In genomic region chr20:53870426-53871199, GRCh38 we compare ENCODE assay signal across 7 cellular contexts.
DNase-seq lines count a peak whose midpoint lies in the region; ATAC-seq and TF ChIP-seq lines count a peak whose summit lies in the region.

No MANE protein-coding gene starts in this region.

- DNase-seq in DMS153 treated with DMSO at 0.1 percent for 48 hours (lab: John Stamatoyannopoulos, UW; ENCODE audit: unreplicated experiment) (peak; percentile 71), LoVo (ENCODE audit: low spot score) (peak; percentile 38), body of pancreas (no peak), gastrocnemius medialis (no peak), DMS79 (lab: John Stamatoyannopoulos, UW) (no peak)
- DNase-seq in stimulated activated CD4-positive, alpha-beta T cell treated with anti-CD3 and anti-CD28 coated beads, Interleukin-15, amount 100 ng/mL, for 24 hours: no peak

- ATAC-seq in body of pancreas: no peak
- ATAC-seq in gastrocnemius medialis: no peak

- H3K9ac ChIP-seq in parathyroid adenoma: no peak overlapping the region

- H3K27ac ChIP-seq in body of pancreas (peak overlapping the region in 3 of 4 donors; percentile 68 to 86 (median 85)), parathyroid adenoma (peak overlapping the region; percentile 93), gastrocnemius medialis (no peak overlapping the region)

- peak overlapping the region; percentile 58 for H3K4me2 ChIP-seq in parathyroid adenoma (ENCODE audit: low read length)

- 23 to 25% methylated on average over 6 of the region's 6 CpGs for WGBS in body of pancreas, 2 donors

- no peak overlapping the region for H3K4me3 ChIP-seq in body of pancreas
- peak overlapping the region; percentile 6 for H3K4me3 ChIP-seq in parathyroid adenoma (ENCODE audit: low read depth, low read length)
- H3K4me3 ChIP-seq in gastrocnemius medialis: no peak overlapping the region

- intact Hi-C loops in body of pancreas (cut with DNase I): no loop called here
- intact Hi-C loops in gastrocnemius medialis (cut with DNase I; ENCODE audit: low total_unique reads): no loop called here

- H3K4me1 ChIP-seq in body of pancreas (peaks cover 55% of the 10 kb centered on the region), parathyroid adenoma (peaks cover 32% of the 10 kb centered on the region), gastrocnemius medialis (peaks cover 3 to 23% of the 10 kb centered on the region in 2 donors)

- TF ChIP-seq POLR2A in body of pancreas (IDR thresholded peaks at IDR 0.05) (no peak), gastrocnemius medialis (IDR thresholded peaks at IDR 0.05) (no peak)

- in situ Hi-C loops in gastrocnemius medialis (cut with MboI; ENCODE audit: low sequenced_read_pairs in 4 of 4): loop anchor here in 1 of 4 donors (10.0 kb wide), 1 partner anchor 306 kb away; no protein-coding TSS in a partner anchor

- H3K9me3 ChIP-seq in body of pancreas (no peaks in the 10 kb centered on the region), parathyroid adenoma (ENCODE audit: control insufficient read depth, low read length) (no peaks in the 10 kb centered on the region), gastrocnemius medialis (no peaks in the 10 kb centered on the region)

- peak overlapping the region; percentile 44 for H2AFZ ChIP-seq in parathyroid adenoma

- no peaks in the 10 kb centered on the region for H3K36me3 ChIP-seq in body of pancreas (replicated peaks in 1 of 2; ENCODE audit: insufficient read depth in 1 of 2, low read depth in 2 of 2)
- H3K36me3 ChIP-seq in parathyroid adenoma (ENCODE audit: control insufficient read depth, insufficient read depth, low read length): no peaks in the 10 kb centered on the region
- H3K36me3 ChIP-seq in gastrocnemius medialis: no peaks in the 10 kb centered on the region

- TF ChIP-seq CTCF in body of pancreas (IDR thresholded peaks at IDR 0.05) (no peak), parathyroid adenoma (IDR thresholded peaks at IDR 0.05) (no peak), gastrocnemius medialis (IDR thresholded peaks at IDR 0.05 in 4 of 5, conservative IDR thresholded peaks at IDR 0.05 in 1 of 5) (no peak)

- H3K79me2 ChIP-seq in parathyroid adenoma: no peaks in the 10 kb centered on the region

- H3K27me3 ChIP-seq in body of pancreas: no peaks in the 10 kb centered on the region
- no peaks in the 10 kb centered on the region for H3K27me3 ChIP-seq in parathyroid adenoma (ENCODE audit: control insufficient read depth, insufficient read depth, low read length)
- no peaks in the 10 kb centered on the region for H3K27me3 ChIP-seq in gastrocnemius medialis

Comparison
In these comparisons a context has a peak if more than half of its experiments do, and no peak if none do; other contexts are left out.
1. DNase-seq: peak in DMS153 treated with DMSO at 0.1 percent for 48 hours (single experiment) and LoVo (single experiment); none in body of pancreas (0 of 4), gastrocnemius medialis (0 of 2), DMS79 (single experiment) and stimulated activated CD4-positive, alpha-beta T cell treated with anti-CD3 and anti-CD28 coated beads, Interleukin-15, amount 100 ng/mL, for 24 hours (single experiment).
2. H3K27ac ChIP-seq: peak in body of pancreas (3 of 4) and parathyroid adenoma (single experiment); none in gastrocnemius medialis (0 of 4).